ENCODE assay signal across 7 cellular contexts in genomic region chr6:166556871-166557322, GRCh38. TPM values are rescaled to one million over a fixed set of nuclear protein-coding genes. Genes with fewer than 3 reads are reported as not detected.
A peak's percentile ranks its signal among the peaks of the same experiment; 100 is the strongest.
DNase-seq lines count a peak whose midpoint lies in the region; ATAC-seq and TF ChIP-seq lines count a peak whose summit lies in the region.

No MANE protein-coding gene starts in this region.

- no peaks in the 10 kb centered on the region for H3K36me3 ChIP-seq in PC-9 (ENCODE audit: low read depth)

- no TSS peak for BruUV-seq in PC-9 (replicated peaks; lab: Mats Ljungman, UMichigan)

- POLR2A ChIA-PET in PC-9 (lab: Charles Lee; ENCODE audit: unreplicated experiment) (interaction anchor here (0.6 to 0.9 kb wide), 5 partner anchors 14 to 358 kb away, joined by 3 to 5 read pairs (median 3); partner anchors contain the start of gene RPS6KA2), GM10248 (lab: Yijun Ruan, JAX) (no interaction called here)

- peak overlapping the region; percentile 79 for H3K4me2 ChIP-seq in PC-9

- CTCF ChIA-PET in PC-9 (lab: Charles Lee) (interaction anchor here (0.6 kb wide), 1 partner anchor 42 kb away, joined by 3 read pairs; no protein-coding TSS in a partner anchor), GM10248 (lab: Yijun Ruan, JAX) (no interaction called here)

- peaks cover 34% of the 10 kb centered on the region for H3K4me1 ChIP-seq in PC-9 (replicated peaks; ENCODE audit: insufficient read depth)

- no peaks in the 10 kb centered on the region for H3K9me2 ChIP-seq in PC-9 (ENCODE audit: insufficient read depth)

- peak overlapping the region; percentile 72 for H2AFZ ChIP-seq in PC-9

- no peak for ATAC-seq in HG03139 (IDR thresholded peaks at IDR 0.05; ENCODE audit: unreplicated experiment)

- peak overlapping the region; percentile 88 for H3K27ac ChIP-seq in PC-9
- H3K27ac ChIP-seq in epithelial cell of prostate = peak overlapping the region; percentile 95

- H3K27me3 ChIP-seq in PC-9 (ENCODE audit: insufficient read depth, low read depth) = no peaks in the 10 kb centered on the region

- TF ChIP-seq CTCF in PC-9 (conservative IDR thresholded peaks at IDR 0.05) (no peak), GM10248 (IDR thresholded peaks at IDR 0.05; ENCODE audit: control extremely low read depth, extremely low read depth, low read depth, missing control alignments) (no peak)

- peak; percentile 72 for DNase-seq in GOT3 (lab: John Stamatoyannopoulos, UW)
- DNase-seq in PC-9 = peak; percentile 94 to 98
- DNase-seq in epithelial cell of prostate (ENCODE audit: low read depth, low spot score) = peak; percentile 96
- peak; percentile 100 for DNase-seq in myocyte (ENCODE audit: low read depth)
- no peak for DNase-seq in GM10248 (ENCODE audit: extremely low spot score)
- no peak for DNase-seq in NCI-H2171 treated with DMSO at 0.1 percent for 48 hours (lab: John Stamatoyannopoulos, UW)

- H3K4me3 ChIP-seq in PC-9 = peak overlapping the region; percentile 43; the same call in 1 of the 2 replicates

- H3K79me2 ChIP-seq in PC-9 (ENCODE audit: low read depth) = peaks cover 7% of the 10 kb centered on the region; the same call in 1 of the 2 replicates

- intact Hi-C loops in PC-9 (cut with micrococcal nuclease; ENCODE audit: unreplicated experiment) = loop anchor here (1.0 to 2.0 kb wide), 2 partner anchors 70 to 121 kb away; partner anchors contain the start of gene RPS6KA2

- H3K9me3 ChIP-seq in PC-9 (ENCODE audit: insufficient read depth, low read depth) = no peaks in the 10 kb centered on the region

- no peaks in the 10 kb centered on the region for H4K20me1 ChIP-seq in PC-9 (ENCODE audit: insufficient read depth)

- peaks cover 26% of the 10 kb centered on the region for H3F3A ChIP-seq in PC-9 (ENCODE audit: insufficient read depth, low read depth)

RNA-seq across cellular contexts. Expression of gene RAMACL, which starts 29.6 kb away (rescaled TPM):
- total RNA-seq in PC-9 (2021) = 0.52 and 0.73 TPM in 2 replicates
- total RNA-seq in myocyte = 0.43 TPM in 1 of 2 replicates, not detected in the other
- 0.15 TPM for polyA plus RNA-seq in myocyte (2012)

Comparison
In these comparisons a context has a peak if more than half of its experiments do, and no peak if none do; other contexts are left out.
1. DNase-seq: peak in GOT3 (single experiment), PC-9 (2 of 2), epithelial cell of prostate (single experiment) and myocyte (single experiment); none in GM10248 (single experiment) and NCI-H2171 treated with DMSO at 0.1 percent for 48 hours (single experiment).